In genomic region chr4:130632731-130633604, GRCh38 we compare ENCODE assay signal across 1 cellular context.
TF ChIP-seq lines count a peak whose summit lies in the region.

No MANE protein-coding gene starts in this region.

TF ChIP-seq in WTC11, 78 proteins besides CTCF, POLR2A, EP300 and RAD21 (continued from another document):
- TF ChIP-seq ZNF425 (CRISPR knock-in tag; conservative IDR thresholded peaks at IDR 0.05), result no peak
- no peak for TF ChIP-seq E2F4 (CRISPR knock-in tag; IDR thresholded peaks at IDR 0.05; ENCODE audit: borderline replicate concordance, low read depth)
